Comparison of ENCODE assay signal across 1 cellular context in the genomic region with DNA sequence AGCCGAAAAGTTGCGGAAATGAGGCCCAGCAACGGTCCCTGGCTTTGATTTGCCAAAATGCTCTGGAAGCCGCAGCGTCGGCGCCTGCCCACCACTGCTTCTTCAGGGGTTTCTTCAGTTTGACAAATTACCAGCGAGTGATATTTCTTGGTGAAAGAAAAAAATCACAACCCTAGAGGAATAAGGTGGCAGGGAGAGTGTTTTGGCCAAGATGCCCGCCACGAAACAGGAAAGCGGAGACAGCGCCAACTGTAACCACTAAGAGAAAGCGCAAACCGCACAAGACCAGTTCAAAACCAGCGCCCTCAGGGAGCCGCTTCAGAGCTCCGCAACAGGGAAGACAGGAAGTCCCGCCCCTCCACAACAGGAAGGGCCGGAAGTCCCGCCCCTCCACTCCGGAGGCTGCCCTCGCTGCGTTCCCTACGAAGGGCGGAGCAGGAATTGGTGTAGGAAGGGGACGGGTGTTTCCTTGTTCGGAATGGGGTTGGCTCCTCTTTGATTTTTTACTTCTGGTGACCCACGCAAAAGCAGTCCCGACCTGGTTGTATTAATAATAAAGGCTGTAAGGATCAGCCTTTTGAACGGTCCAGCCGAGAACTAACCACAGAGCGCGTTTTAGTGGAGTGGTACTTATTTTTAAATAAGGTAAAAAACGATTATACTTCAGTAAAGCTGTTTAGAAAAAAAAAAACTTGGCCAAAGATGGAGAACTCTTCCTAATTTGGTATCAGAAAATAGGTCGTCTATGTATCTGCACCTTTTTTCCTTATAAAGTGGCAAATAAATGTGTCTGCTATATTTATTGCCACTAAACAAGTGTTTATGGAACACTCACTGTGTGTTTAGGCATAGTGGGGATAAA.
A peak's percentile ranks its signal among the peaks of the same experiment; 100 is the strongest.
TF ChIP-seq lines count a peak whose summit lies in the region.

A gene with protein sequence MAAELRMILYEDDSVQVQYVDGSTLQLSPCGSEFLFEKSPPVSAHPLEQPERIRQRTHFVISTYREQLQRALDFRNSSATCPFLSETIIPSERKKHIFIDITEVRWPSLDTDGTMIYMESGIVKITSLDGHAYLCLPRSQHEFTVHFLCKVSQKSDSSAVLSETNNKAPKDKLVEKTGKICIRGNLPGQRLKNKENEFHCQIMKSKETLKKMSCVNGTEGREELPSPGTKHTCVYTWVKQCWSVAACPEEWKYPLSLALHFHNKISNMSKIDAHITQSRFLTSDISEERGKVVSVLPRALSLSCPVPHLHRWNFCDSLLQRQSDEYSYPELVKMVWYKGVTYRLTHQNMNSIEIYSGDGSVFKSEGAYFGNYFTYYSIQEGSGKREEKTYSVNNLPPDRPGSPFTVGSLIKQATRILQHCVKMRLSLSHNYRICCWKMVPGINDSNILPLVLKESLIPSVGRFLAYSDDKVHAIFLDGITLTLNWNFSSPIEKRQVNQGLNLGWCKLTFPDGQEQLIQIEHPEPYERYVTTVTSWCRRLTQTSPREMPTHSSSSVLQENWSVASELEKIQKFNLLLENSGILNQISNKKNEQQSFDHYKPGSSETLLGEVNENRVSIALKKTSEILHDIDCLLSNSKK (minus strand): TSS at position 333 of the 862 bp plus-strand sequence. CDS start 5,809 bp downstream, outside the sequence.

TF ChIP-seq in HepG2, 621 proteins besides CTCF, POLR2A, EP300 and RAD21 (continued from another document and continues in another):
- TF ChIP-seq, protein P1, sequence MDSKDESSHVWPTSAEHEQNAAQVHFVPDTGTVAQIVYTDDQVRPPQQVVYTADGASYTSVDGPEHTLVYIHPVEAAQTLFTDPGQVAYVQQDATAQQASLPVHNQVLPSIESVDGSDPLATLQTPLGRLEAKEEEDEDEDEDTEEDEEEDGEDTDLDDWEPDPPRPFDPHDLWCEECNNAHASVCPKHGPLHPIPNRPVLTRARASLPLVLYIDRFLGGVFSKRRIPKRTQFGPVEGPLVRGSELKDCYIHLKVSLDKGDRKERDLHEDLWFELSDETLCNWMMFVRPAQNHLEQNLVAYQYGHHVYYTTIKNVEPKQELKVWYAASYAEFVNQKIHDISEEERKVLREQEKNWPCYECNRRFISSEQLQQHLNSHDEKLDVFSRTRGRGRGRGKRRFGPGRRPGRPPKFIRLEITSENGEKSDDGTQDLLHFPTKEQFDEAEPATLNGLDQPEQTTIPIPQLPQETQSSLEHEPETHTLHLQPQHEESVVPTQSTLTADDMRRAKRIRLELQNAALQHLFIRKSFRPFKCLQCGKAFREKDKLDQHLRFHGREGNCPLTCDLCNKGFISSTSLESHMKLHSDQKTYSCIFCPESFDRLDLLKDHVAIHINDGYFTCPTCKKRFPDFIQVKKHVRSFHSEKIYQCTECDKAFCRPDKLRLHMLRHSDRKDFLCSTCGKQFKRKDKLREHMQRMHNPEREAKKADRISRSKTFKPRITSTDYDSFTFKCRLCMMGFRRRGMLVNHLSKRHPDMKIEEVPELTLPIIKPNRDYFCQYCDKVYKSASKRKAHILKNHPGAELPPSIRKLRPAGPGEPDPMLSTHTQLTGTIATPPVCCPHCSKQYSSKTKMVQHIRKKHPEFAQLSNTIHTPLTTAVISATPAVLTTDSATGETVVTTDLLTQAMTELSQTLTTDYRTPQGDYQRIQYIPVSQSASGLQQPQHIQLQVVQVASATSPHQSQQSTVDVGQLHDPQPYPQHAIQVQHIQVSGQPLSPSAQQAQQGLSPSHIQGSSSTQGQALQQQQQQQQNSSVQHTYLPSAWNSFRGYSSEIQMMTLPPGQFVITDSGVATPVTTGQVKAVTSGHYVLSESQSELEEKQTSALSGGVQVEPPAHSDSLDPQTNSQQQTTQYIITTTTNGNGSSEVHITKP (CRISPR knock-in tag; IDR thresholded peaks at IDR 0.05; ENCODE audit: low read depth), result no peak
- TF ChIP-seq, protein P2, sequence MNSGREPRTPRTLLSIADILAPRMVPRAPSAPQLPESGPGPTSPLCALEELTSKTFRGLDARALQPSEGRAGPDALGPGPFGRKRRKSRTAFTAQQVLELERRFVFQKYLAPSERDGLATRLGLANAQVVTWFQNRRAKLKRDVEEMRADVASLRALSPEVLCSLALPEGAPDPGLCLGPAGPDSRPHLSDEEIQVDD (CRISPR knock-in tag; IDR thresholded peaks at IDR 0.05; ENCODE audit: borderline replicate concordance), result no peak
- TF ChIP-seq, protein P3, sequence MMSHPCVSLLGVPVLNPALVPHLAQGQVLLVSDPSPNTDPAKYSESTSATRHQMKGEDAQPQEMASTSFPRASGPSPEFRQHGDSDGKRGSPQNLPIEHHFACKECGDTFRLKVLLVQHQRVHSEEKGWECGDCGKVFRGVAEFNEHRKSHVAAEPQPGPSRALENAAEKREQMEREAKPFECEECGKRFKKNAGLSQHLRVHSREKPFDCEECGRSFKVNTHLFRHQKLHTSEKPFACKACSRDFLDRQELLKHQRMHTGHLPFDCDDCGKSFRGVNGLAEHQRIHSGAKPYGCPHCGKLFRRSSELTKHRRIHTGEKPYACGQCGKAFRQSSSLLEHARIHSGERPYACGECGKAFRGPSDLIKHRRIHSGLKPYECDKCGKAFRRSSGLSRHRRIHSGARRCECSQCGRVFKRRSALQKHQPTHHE (CRISPR knock-in tag; IDR thresholded peaks at IDR 0.05; ENCODE audit: borderline replicate concordance), result no peak
- TF ChIP-seq MIER2 (CRISPR knock-in tag; IDR thresholded peaks at IDR 0.05), result no peak
- TF ChIP-seq, protein P4, sequence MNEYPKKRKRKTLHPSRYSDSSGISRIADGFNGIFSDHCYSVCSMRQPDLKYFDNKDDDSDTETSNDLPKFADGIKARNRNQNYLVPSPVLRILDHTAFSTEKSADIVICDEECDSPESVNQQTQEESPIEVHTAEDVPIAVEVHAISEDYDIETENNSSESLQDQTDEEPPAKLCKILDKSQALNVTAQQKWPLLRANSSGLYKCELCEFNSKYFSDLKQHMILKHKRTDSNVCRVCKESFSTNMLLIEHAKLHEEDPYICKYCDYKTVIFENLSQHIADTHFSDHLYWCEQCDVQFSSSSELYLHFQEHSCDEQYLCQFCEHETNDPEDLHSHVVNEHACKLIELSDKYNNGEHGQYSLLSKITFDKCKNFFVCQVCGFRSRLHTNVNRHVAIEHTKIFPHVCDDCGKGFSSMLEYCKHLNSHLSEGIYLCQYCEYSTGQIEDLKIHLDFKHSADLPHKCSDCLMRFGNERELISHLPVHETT (CRISPR knock-in tag; conservative IDR thresholded peaks at IDR 0.05), result no peak
- TF ChIP-seq, protein P5, sequence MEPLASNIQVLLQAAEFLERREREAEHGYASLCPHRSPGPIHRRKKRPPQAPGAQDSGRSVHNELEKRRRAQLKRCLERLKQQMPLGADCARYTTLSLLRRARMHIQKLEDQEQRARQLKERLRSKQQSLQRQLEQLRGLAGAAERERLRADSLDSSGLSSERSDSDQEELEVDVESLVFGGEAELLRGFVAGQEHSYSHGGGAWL (CRISPR knock-in tag; IDR thresholded peaks at IDR 0.05), result peak; percentile 51; the same call in 1 of the 2 replicates
- TF ChIP-seq ZNF530 (CRISPR knock-in tag; IDR thresholded peaks at IDR 0.05; ENCODE audit: low read depth), result no peak
- peak; percentile 94 for TF ChIP-seq POLR2AphosphoS5 (IDR thresholded peaks at IDR 0.05; ENCODE audit: low read depth, low read length)
- 0 out of 2 replicates have a peak, but pooled peaks have one; percentile 46 for TF ChIP-seq ZNF749 (CRISPR knock-in tag; IDR thresholded peaks at IDR 0.05; ENCODE audit: borderline replicate concordance)
- no peak for TF ChIP-seq ZFYVE20 (CRISPR knock-in tag; IDR thresholded peaks at IDR 0.05; ENCODE audit: borderline replicate concordance, low read depth)
- no peak; the same call in none of the 2 replicates for TF ChIP-seq ISL2 (CRISPR knock-in tag; IDR thresholded peaks at IDR 0.05)
- TF ChIP-seq ZNF781 (CRISPR knock-in tag; IDR thresholded peaks at IDR 0.05; ENCODE audit: borderline replicate concordance, not compliant biosample characterization), result no peak
- no peak for TF ChIP-seq NBN (conservative IDR thresholded peaks at IDR 0.05)
- 0 out of 2 replicates have a peak, but pooled peaks have one; percentile 38 for TF ChIP-seq PRMT3 (CRISPR knock-in tag; IDR thresholded peaks at IDR 0.05; ENCODE audit: borderline replicate concordance, low read depth)
- no peak for TF ChIP-seq ZKSCAN5 (CRISPR knock-in tag; IDR thresholded peaks at IDR 0.05)
- TF ChIP-seq, protein P6, sequence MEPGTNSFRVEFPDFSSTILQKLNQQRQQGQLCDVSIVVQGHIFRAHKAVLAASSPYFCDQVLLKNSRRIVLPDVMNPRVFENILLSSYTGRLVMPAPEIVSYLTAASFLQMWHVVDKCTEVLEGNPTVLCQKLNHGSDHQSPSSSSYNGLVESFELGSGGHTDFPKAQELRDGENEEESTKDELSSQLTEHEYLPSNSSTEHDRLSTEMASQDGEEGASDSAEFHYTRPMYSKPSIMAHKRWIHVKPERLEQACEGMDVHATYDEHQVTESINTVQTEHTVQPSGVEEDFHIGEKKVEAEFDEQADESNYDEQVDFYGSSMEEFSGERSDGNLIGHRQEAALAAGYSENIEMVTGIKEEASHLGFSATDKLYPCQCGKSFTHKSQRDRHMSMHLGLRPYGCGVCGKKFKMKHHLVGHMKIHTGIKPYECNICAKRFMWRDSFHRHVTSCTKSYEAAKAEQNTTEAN (CRISPR knock-in tag; conservative IDR thresholded peaks at IDR 0.05), result no peak
- no peak for TF ChIP-seq ZFP36L2 (CRISPR knock-in tag; IDR thresholded peaks at IDR 0.05)
- TF ChIP-seq, protein P7, sequence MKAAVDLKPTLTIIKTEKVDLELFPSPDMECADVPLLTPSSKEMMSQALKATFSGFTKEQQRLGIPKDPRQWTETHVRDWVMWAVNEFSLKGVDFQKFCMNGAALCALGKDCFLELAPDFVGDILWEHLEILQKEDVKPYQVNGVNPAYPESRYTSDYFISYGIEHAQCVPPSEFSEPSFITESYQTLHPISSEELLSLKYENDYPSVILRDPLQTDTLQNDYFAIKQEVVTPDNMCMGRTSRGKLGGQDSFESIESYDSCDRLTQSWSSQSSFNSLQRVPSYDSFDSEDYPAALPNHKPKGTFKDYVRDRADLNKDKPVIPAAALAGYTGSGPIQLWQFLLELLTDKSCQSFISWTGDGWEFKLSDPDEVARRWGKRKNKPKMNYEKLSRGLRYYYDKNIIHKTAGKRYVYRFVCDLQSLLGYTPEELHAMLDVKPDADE (CRISPR knock-in tag; IDR thresholded peaks at IDR 0.05), result no peak
- TF ChIP-seq ZNF382 (CRISPR knock-in tag; IDR thresholded peaks at IDR 0.05; ENCODE audit: borderline replicate concordance), result no peak
- peak; percentile 77; the same call in 1 of the 2 replicates for TF ChIP-seq ZNF34 (CRISPR knock-in tag; IDR thresholded peaks at IDR 0.05; ENCODE audit: borderline replicate concordance)
- peak; percentile 85; the same call in 1 of the 2 replicates for TF ChIP-seq RORA (CRISPR knock-in tag; IDR thresholded peaks at IDR 0.05)
- peak; percentile 74 for TF ChIP-seq NFYB (CRISPR knock-in tag; IDR thresholded peaks at IDR 0.05)
- peak; percentile 67; the same call in 1 of the 2 replicates for TF ChIP-seq ZNF878 (CRISPR knock-in tag; IDR thresholded peaks at IDR 0.05)
- no peak for TF ChIP-seq SNRNP70 (IDR thresholded peaks at IDR 0.05; ENCODE audit: low read depth, low read length)
- TF ChIP-seq, protein P8, sequence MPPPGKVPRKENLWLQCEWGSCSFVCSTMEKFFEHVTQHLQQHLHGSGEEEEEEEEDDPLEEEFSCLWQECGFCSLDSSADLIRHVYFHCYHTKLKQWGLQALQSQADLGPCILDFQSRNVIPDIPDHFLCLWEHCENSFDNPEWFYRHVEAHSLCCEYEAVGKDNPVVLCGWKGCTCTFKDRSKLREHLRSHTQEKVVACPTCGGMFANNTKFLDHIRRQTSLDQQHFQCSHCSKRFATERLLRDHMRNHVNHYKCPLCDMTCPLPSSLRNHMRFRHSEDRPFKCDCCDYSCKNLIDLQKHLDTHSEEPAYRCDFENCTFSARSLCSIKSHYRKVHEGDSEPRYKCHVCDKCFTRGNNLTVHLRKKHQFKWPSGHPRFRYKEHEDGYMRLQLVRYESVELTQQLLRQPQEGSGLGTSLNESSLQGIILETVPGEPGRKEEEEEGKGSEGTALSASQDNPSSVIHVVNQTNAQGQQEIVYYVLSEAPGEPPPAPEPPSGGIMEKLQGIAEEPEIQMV (CRISPR knock-in tag; IDR thresholded peaks at IDR 0.05; ENCODE audit: low read depth), result peak; percentile 78; the same call in 1 of the 2 replicates
- TF ChIP-seq SIN3B (IDR thresholded peaks at IDR 0.05; ENCODE audit: low read length), result peak; percentile 96
- peak; percentile 72 for TF ChIP-seq HOXA3 (CRISPR knock-in tag; IDR thresholded peaks at IDR 0.05)
- TF ChIP-seq ESRRA (CRISPR knock-in tag; IDR thresholded peaks at IDR 0.05; ENCODE audit: low read depth), result no peak
- TF ChIP-seq ZKSCAN8 (CRISPR knock-in tag; IDR thresholded peaks at IDR 0.05; ENCODE audit: borderline replicate concordance), result no peak
- no peak for TF ChIP-seq ZSCAN20 (CRISPR knock-in tag; IDR thresholded peaks at IDR 0.05; ENCODE audit: borderline replicate concordance)
- TF ChIP-seq PCBP2 (optimal IDR thresholded peaks at IDR 0.05; ENCODE audit: low read depth, low read length, poor library complexity, severe bottlenecking), result no peak
- TF ChIP-seq, protein P9, sequence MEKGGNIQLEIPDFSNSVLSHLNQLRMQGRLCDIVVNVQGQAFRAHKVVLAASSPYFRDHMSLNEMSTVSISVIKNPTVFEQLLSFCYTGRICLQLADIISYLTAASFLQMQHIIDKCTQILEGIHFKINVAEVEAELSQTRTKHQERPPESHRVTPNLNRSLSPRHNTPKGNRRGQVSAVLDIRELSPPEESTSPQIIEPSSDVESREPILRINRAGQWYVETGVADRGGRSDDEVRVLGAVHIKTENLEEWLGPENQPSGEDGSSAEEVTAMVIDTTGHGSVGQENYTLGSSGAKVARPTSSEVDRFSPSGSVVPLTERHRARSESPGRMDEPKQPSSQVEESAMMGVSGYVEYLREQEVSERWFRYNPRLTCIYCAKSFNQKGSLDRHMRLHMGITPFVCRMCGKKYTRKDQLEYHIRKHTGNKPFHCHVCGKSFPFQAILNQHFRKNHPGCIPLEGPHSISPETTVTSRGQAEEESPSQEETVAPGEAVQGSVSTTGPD (CRISPR knock-in tag; IDR thresholded peaks at IDR 0.05), result no peak
- no peak for TF ChIP-seq MEIS2 (CRISPR knock-in tag; IDR thresholded peaks at IDR 0.05)
- no peak for TF ChIP-seq ZNF549 (CRISPR knock-in tag; IDR thresholded peaks at IDR 0.05)
- TF ChIP-seq, protein P10, sequence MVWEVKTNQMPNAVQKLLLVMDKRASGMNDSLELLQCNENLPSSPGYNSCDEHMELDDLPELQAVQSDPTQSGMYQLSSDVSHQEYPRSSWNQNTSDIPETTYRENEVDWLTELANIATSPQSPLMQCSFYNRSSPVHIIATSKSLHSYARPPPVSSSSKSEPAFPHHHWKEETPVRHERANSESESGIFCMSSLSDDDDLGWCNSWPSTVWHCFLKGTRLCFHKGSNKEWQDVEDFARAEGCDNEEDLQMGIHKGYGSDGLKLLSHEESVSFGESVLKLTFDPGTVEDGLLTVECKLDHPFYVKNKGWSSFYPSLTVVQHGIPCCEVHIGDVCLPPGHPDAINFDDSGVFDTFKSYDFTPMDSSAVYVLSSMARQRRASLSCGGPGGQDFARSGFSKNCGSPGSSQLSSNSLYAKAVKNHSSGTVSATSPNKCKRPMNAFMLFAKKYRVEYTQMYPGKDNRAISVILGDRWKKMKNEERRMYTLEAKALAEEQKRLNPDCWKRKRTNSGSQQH (CRISPR knock-in tag; IDR thresholded peaks at IDR 0.05; ENCODE audit: low read depth), result peak; percentile 97
- peak; percentile 24; the same call in 1 of the 2 replicates for TF ChIP-seq ZNF746 (CRISPR knock-in tag; IDR thresholded peaks at IDR 0.05)
- TF ChIP-seq ARHGAP35 (CRISPR knock-in tag; IDR thresholded peaks at IDR 0.05; ENCODE audit: borderline replicate concordance), result no peak
- TF ChIP-seq GFI1 (CRISPR knock-in tag; IDR thresholded peaks at IDR 0.05; ENCODE audit: borderline replicate concordance), result peak; percentile 28; the same call in 1 of the 2 replicates
